8 cellular contexts compared by ENCODE assay signal in the genomic region with DNA sequence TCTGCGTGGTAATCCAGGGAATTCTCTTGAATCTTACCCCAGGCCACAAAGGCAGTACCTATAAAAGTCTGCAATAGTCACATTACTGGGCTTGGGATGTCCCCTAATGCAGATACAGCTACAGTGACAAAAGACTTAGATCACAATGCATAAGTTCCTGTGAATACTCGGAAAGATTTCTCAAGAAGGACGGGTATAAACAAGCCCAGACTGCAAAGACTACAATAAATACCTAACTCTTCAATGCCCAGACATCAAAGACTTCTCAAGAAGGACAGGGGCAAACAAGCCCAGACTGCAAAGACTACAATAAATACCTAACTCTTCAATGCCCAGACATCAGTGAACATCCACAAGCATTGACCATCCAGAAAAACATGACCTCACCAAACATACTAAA.
"Had no signal": no experiment of that assay in that cellular context is flagged by ENCODE, and none has a peak within 500 bp of the region (broad histone marks: within the 10 kb centered on the region; RNA-seq: fewer than 3 reads in every experiment).

No MANE protein-coding gene starts in this region.

- H2AFZ ChIP-seq: GM23338 had no signal

- FAIRE-seq: H1, H54, HepG2 had no signal

- H3K9me3 Mint-ChIP-seq: GM23338, H9 had no signal

- H3K4me3 ChIP-seq: GM23338 had no signal

- H3K4me3 Mint-ChIP-seq: GM23338, H9 had no signal

- H3K27ac Mint-ChIP-seq: GM23338, IgD-negative memory B cell had no signal

- H3K27ac ChIP-seq: HL-60 had no signal

- DNase-seq: H9, HCEC 1CT had no signal

- ATAC-seq: GM23338, HepG2 had no signal

- H3K4me2 ChIP-seq: GM23338 had no signal
